22 cellular contexts compared by ENCODE assay signal in genomic region chr3:7737263-7737662, GRCh38.
DNase-seq lines count a peak whose midpoint lies in the region; ATAC-seq, FAIRE-seq and TF ChIP-seq lines count a peak whose summit lies in the region.
"Had no signal": no experiment of that assay in that cellular context is flagged by ENCODE, and none has a peak within 500 bp of the region (broad histone marks: within the 10 kb centered on the region; RNA-seq: fewer than 3 reads in every experiment).

No MANE protein-coding gene starts in this region.

- FAIRE-seq in A549 (lab: Jason Lieb, UNC), result no peak
- no peak for FAIRE-seq in H1 (lab: Jason Lieb, UNC)
- FAIRE-seq: A204.1, D721Med, G401.6, GM12891, GM19239 had no signal

- dilution Hi-C loops in IMR-90 (cut with HindIII; ENCODE audit: low sequenced_read_pairs, unreplicated experiment), result no loop called here

- in situ Hi-C loops in IMR-90 (cut with MboI; ENCODE audit: low sequenced_read_pairs), result no loop called here

- no peak overlapping the region for H3K27ac Mint-ChIP-seq in activated CD8-positive, alpha-beta memory T cell treated with anti-CD3 and anti-CD28 coated beads, Interleukin-2, amount 10 ng/mL, durations not matched to agents 7 days and 5 days
- H3K27ac Mint-ChIP-seq: B cell; CD4-positive, alpha-beta T cell; CD8-positive, alpha-beta T cell had no signal

- H3K9me3 ChIP-seq in A549, result no peaks in the 10 kb centered on the region
- H3K9me3 ChIP-seq in IMR-90 (ENCODE audit: control insufficient read depth, insufficient read depth, low read length), result peaks cover 7% of the 10 kb centered on the region; the same call in 1 of the 2 replicates
- H3K9me3 ChIP-seq in H1 (ENCODE audit: insufficient read depth in 2 of 2, low read depth in 1 of 2, low read length in 1 of 2), result no peaks in the 10 kb centered on the region
- H3K9me3 ChIP-seq: BLaER1 treated with 17β-estradiol and CSF1 and Interleukin-3, amounts not matched to agents 10 nM and 100 nM; Caco-2 had no signal

- no peak for TF ChIP-seq EP300 in A549 (IDR thresholded peaks at IDR 0.05)
- no peak for TF ChIP-seq EP300 in H1 (IDR thresholded peaks at IDR 0.05; ENCODE audit: borderline replicate concordance in 1 of 2, low read depth in 2 of 2, low read length in 2 of 2)

- no peak overlapping the region for H2BK5ac ChIP-seq in IMR-90 (ENCODE audit: low read depth, low read length, poor library complexity, severe bottlenecking)
- H2BK5ac ChIP-seq in H1 (ENCODE audit: low read depth, low read length), result no peak overlapping the region

- H3K27me3 Mint-ChIP-seq in activated CD8-positive, alpha-beta memory T cell treated with anti-CD3 and anti-CD28 coated beads, Interleukin-2, amount 10 ng/mL, durations not matched to agents 7 days and 5 days, result no peaks in the 10 kb centered on the region
- H3K27me3 Mint-ChIP-seq: B cell; CD4-positive, alpha-beta T cell had no signal

- no peaks in the 10 kb centered on the region for H3K4me1 ChIP-seq in A549
- no peaks in the 10 kb centered on the region for H3K4me1 ChIP-seq in IMR-90 (ENCODE audit: control insufficient read depth, insufficient read depth, low read length)
- no peaks in the 10 kb centered on the region for H3K4me1 ChIP-seq in H1 (replicated peaks in 1 of 4; ENCODE audit: control insufficient read depth in 3 of 4, insufficient read depth in 4 of 4, low read length in 3 of 4)
- H3K4me1 ChIP-seq: BLaER1 treated with 17β-estradiol and CSF1 and Interleukin-3, amounts not matched to agents 10 nM and 100 nM; Caco-2 had no signal

- no peaks in the 10 kb centered on the region for H3K36me3 Mint-ChIP-seq in activated CD8-positive, alpha-beta memory T cell treated with anti-CD3 and anti-CD28 coated beads, Interleukin-2, amount 10 ng/mL, durations not matched to agents 7 days and 5 days
- H3K36me3 Mint-ChIP-seq: CD8-positive, alpha-beta T cell had no signal

- H3K79me1 ChIP-seq in IMR-90 (ENCODE audit: low read depth in 1 of 2, low read length in 2 of 2) (no peaks in the 10 kb centered on the region), H1 (ENCODE audit: low read depth, low read length) (no peaks in the 10 kb centered on the region)

- H3K56ac ChIP-seq in IMR-90 (ENCODE audit: extremely low read depth, insufficient read depth, low read length) (no peak overlapping the region), H1 (replicated peaks; ENCODE audit: insufficient read length, low read depth, low read length) (no peak overlapping the region)

- ATAC-seq in A549 (no peak), IMR-90 (ENCODE audit: low read depth) (no peak), GM19324 (IDR thresholded peaks at IDR 0.05; ENCODE audit: low FRiP score, unreplicated experiment) (no peak)
- no peak for ATAC-seq in activated CD8-positive, alpha-beta memory T cell treated with anti-CD3 and anti-CD28 coated beads, Interleukin-2, amount 10 ng/mL, durations not matched to agents 7 days and 5 days
- ATAC-seq: CD8-positive, alpha-beta T cell had no signal

- no peak overlapping the region for H2AFZ ChIP-seq in IMR-90 (replicated peaks; ENCODE audit: low read length, poor library complexity)
- H2AFZ ChIP-seq in H1 (ENCODE audit: low read length), result no peak overlapping the region

- H3K18ac ChIP-seq in IMR-90 (ENCODE audit: low read depth, low read length) (no peak overlapping the region), H1 (ENCODE audit: extremely low read depth, low read length) (no peak overlapping the region)

- no TSS peak for BruUV-seq in IMR-90 (replicated peaks; lab: Mats Ljungman, UMichigan)

- CTCF ChIA-PET in A549 (lab: Yijun Ruan, JAX) (no interaction called here), IMR-90 (lab: Yijun Ruan, JAX) (no interaction called here), H1 (lab: Charles Lee; ENCODE audit: partially characterized antibody) (interaction anchor here (1.2 kb wide), 1 partner anchor 34 kb away, joined by 3 read pairs; no protein-coding TSS in a partner anchor)
- CTCF ChIA-PET in activated CD8-positive, alpha-beta memory T cell treated with anti-CD3 and anti-CD28 coated beads, Interleukin-2, amount 10 ng/mL, durations not matched to agents 7 days and 5 days (lab: Charles Lee), result no interaction called here

- H2BK15ac ChIP-seq in IMR-90 (ENCODE audit: low read depth, low read length) (no peak overlapping the region), H1 (ENCODE audit: low read length) (no peak overlapping the region)

- intact Hi-C loops in IMR-90 (cut with micrococcal nuclease), result no loop called here

- no peak overlapping the region for H2BK20ac ChIP-seq in IMR-90 (ENCODE audit: low read depth, low read length)
- no peak overlapping the region for H2BK20ac ChIP-seq in H1 (ENCODE audit: low read length)

- no peaks in the 10 kb centered on the region for H3K4me1 Mint-ChIP-seq in activated CD8-positive, alpha-beta memory T cell treated with anti-CD3 and anti-CD28 coated beads, Interleukin-2, amount 10 ng/mL, durations not matched to agents 7 days and 5 days
- H3K4me1 Mint-ChIP-seq: B cell had no signal

- no peaks in the 10 kb centered on the region for H3K27me3 ChIP-seq in IMR-90 (ENCODE audit: control insufficient read depth, insufficient read depth, low read length)
- peaks cover 0 to 1% (median 0%) of the 10 kb centered on the region in 4 experiments; a peak in 1 of 7 replicates for H3K27me3 ChIP-seq in H1 (replicated peaks in 1 of 4; ENCODE audit: control insufficient read depth in 3 of 4, extremely low read depth in 1 of 4, insufficient read depth in 3 of 4, low read length in 3 of 4)
- H3K27me3 ChIP-seq: BLaER1 treated with 17β-estradiol and CSF1 and Interleukin-3, amounts not matched to agents 10 nM and 100 nM had no signal

- DNase-seq in A549 (ENCODE audit: low read depth in 1 of 2, low spot score in 1 of 2), result no peak
- no peak for DNase-seq in IMR-90
- no peak for DNase-seq in H1 (ENCODE audit: low read depth in 1 of 2, low spot score in 2 of 2)
- no peak for DNase-seq in activated naive CD4-positive, alpha-beta T cell treated with anti-CD3 and anti-CD28 coated beads, Interleukin-2, amount 50 U/mL, for 16 hours
- DNase-seq in activated CD8-positive, alpha-beta memory T cell treated with anti-CD3 and anti-CD28 coated beads, Interleukin-2, amount 10 ng/mL, durations not matched to agents 7 days and 5 days, result no peak
- DNase-seq: 8988T; AML-193; Caco-2; Calu3; CD4-positive, alpha-beta T cell; CD8-positive, alpha-beta T cell; DMS79 treated with DMSO at 0.1 percent for 48 hours; GF-D8 had no signal

- TF ChIP-seq CTCF in A549 (IDR thresholded peaks at IDR 0.05) (no peak), IMR-90 (conservative IDR thresholded peaks at IDR 0.05; ENCODE audit: low read depth, low read length) (no peak), H1 (IDR thresholded peaks at IDR 0.05; ENCODE audit: control extremely low read depth in 1 of 3, insufficient read depth in 1 of 3, low read depth in 1 of 3, low read length in 3 of 3) (no peak)

- H3K4me3 Mint-ChIP-seq in activated CD8-positive, alpha-beta memory T cell treated with anti-CD3 and anti-CD28 coated beads, Interleukin-2, amount 10 ng/mL, durations not matched to agents 7 days and 5 days, result no peak overlapping the region
- H3K4me3 Mint-ChIP-seq: B cell; CD4-positive, alpha-beta T cell; CD8-positive, alpha-beta T cell had no signal

- no peak overlapping the region for H3K27ac ChIP-seq in A549
- H3K27ac ChIP-seq in IMR-90 (ENCODE audit: insufficient read depth, low read length), result no peak overlapping the region
- no peak overlapping the region for H3K27ac ChIP-seq in H1 (ENCODE audit: low read depth, low read length)
- H3K27ac ChIP-seq: BLaER1 treated with 17β-estradiol and CSF1 and Interleukin-3, amounts not matched to agents 10 nM and 100 nM; C4-2B had no signal

- TF ChIP-seq RAD21 in A549 (conservative IDR thresholded peaks at IDR 0.05 in 1 of 2, IDR thresholded peaks at IDR 0.05 in 1 of 2) (no peak), IMR-90 (IDR thresholded peaks at IDR 0.05; ENCODE audit: low read length) (no peak), H1 (IDR thresholded peaks at IDR 0.05 in 1 of 2, conservative IDR thresholded peaks at IDR 0.05 in 1 of 2; ENCODE audit: low read depth in 2 of 2, low read length in 2 of 2) (no peak)

- no peak overlapping the region for H3K14ac ChIP-seq in IMR-90 (replicated peaks; ENCODE audit: low read depth, low read length)
- no peak overlapping the region for H3K14ac ChIP-seq in H1 (ENCODE audit: insufficient read length)

- TF ChIP-seq POLR2A in A549 (IDR thresholded peaks at IDR 0.05; ENCODE audit: low read length) (no peak), IMR-90 (IDR thresholded peaks at IDR 0.05; ENCODE audit: low read depth, low read length) (no peak), H1 (IDR thresholded peaks at IDR 0.05; ENCODE audit: control extremely low read depth in 1 of 2, low read depth in 2 of 2, low read length in 2 of 2) (no peak)

- no peaks in the 10 kb centered on the region for H3K36me3 ChIP-seq in IMR-90 (ENCODE audit: control insufficient read depth, insufficient read depth, low read length)
- no peaks in the 10 kb centered on the region for H3K36me3 ChIP-seq in H1 (ENCODE audit: control insufficient read depth in 2 of 4, insufficient read depth in 4 of 4, low read length in 3 of 4)
- H3K36me3 ChIP-seq: BLaER1 treated with 17β-estradiol and CSF1 and Interleukin-3, amounts not matched to agents 10 nM and 100 nM had no signal

- H3K4me3 ChIP-seq in A549 (no peak overlapping the region), IMR-90 (ENCODE audit: insufficient read depth, low read depth, low read length) (no peak overlapping the region), H1 (ENCODE audit: extremely low read depth in 1 of 4, insufficient read depth in 2 of 4, low read depth in 3 of 4, low read length in 4 of 4) (no peak overlapping the region)
- H3K4me3 ChIP-seq: BLaER1 treated with 17β-estradiol and CSF1 and Interleukin-3, amounts not matched to agents 10 nM and 100 nM had no signal

- H3K9me3 Mint-ChIP-seq in activated CD8-positive, alpha-beta memory T cell treated with anti-CD3 and anti-CD28 coated beads, Interleukin-2, amount 10 ng/mL, durations not matched to agents 7 days and 5 days (ENCODE audit: low read depth), result no peaks in the 10 kb centered on the region
- H3K9me3 Mint-ChIP-seq: CD4-positive, alpha-beta T cell; CD8-positive, alpha-beta T cell had no signal

- no peak overlapping the region for H2BK12ac ChIP-seq in H1 (ENCODE audit: low read depth, low read length)

- no peak overlapping the region for H4K5ac ChIP-seq in IMR-90 (ENCODE audit: low read depth, low read length)
- no peak overlapping the region for H4K5ac ChIP-seq in H1 (ENCODE audit: insufficient read length, low read depth, low read length)

- H2BK120ac ChIP-seq in IMR-90 (ENCODE audit: low read depth, low read length) (no peak overlapping the region), H1 (replicated peaks; ENCODE audit: low read depth, low read length) (no peak overlapping the region)

- H4K20me1 ChIP-seq in IMR-90 (ENCODE audit: insufficient read depth, low read length) (no peaks in the 10 kb centered on the region), H1 (replicated peaks in 1 of 2; ENCODE audit: control insufficient read depth in 1 of 2, insufficient read depth in 2 of 2, low read length in 2 of 2) (no peaks in the 10 kb centered on the region)
- H4K20me1 ChIP-seq: BLaER1 treated with 17β-estradiol and CSF1 and Interleukin-3, amounts not matched to agents 10 nM and 100 nM had no signal

- no peak overlapping the region for H2AK9ac ChIP-seq in IMR-90 (replicated peaks; ENCODE audit: low read depth, low read length, poor library complexity)

- H4K91ac ChIP-seq in IMR-90 (ENCODE audit: insufficient read depth, low read depth, low read length) (no peak overlapping the region), H1 (replicated peaks; ENCODE audit: insufficient read length, low read length) (no peak overlapping the region)

- H4K8ac ChIP-seq in IMR-90 (ENCODE audit: low read depth in 2 of 2, low read length in 2 of 2), result no peak overlapping the region
- H4K8ac ChIP-seq in H1 (ENCODE audit: extremely low read depth, insufficient read depth, low read length), result no peak overlapping the region

- no peaks in the 10 kb centered on the region for H3K9me1 ChIP-seq in IMR-90 (ENCODE audit: insufficient read depth, low read length)

- H2AK5ac ChIP-seq in IMR-90 (ENCODE audit: low read depth, low read length) (no peak overlapping the region), H1 (ENCODE audit: low read depth, low read length) (no peak overlapping the region)

- H3K4ac ChIP-seq in IMR-90 (ENCODE audit: low read depth, low read length) (no peak overlapping the region), H1 (replicated peaks; ENCODE audit: insufficient read length, low read depth, low read length) (no peak overlapping the region)

- H3K9ac ChIP-seq in IMR-90 (ENCODE audit: low read depth, low read length) (no peak overlapping the region), H1 (replicated peaks in 1 of 4; ENCODE audit: extremely low read depth in 1 of 4, low read depth in 3 of 4, low read length in 3 of 4) (no peak overlapping the region)
- H3K9ac ChIP-seq: BLaER1 treated with 17β-estradiol and CSF1 and Interleukin-3, amounts not matched to agents 10 nM and 100 nM had no signal

- POLR2A ChIA-PET in A549 (lab: Yijun Ruan, JAX) (no interaction called here), IMR-90 (lab: Charles Lee; ENCODE audit: unreplicated experiment) (no interaction called here), H1 (lab: Charles Lee; ENCODE audit: partially characterized antibody) (no interaction called here)

- H3K4me2 ChIP-seq in A549 (no peak overlapping the region), IMR-90 (ENCODE audit: low read depth, low read length) (no peak overlapping the region), H1 (ENCODE audit: insufficient read depth in 1 of 2, low read depth in 2 of 2, low read length in 2 of 2) (no peak overlapping the region)
- H3K4me2 ChIP-seq: BLaER1 treated with 17β-estradiol and CSF1 and Interleukin-3, amounts not matched to agents 10 nM and 100 nM had no signal

- no peaks in the 10 kb centered on the region for H3K79me2 ChIP-seq in H1 (ENCODE audit: control insufficient read depth in 1 of 2, insufficient read depth in 2 of 2, low read length in 2 of 2)

- H3K23me2 ChIP-seq in H1 (ENCODE audit: low read depth, low read length), result no peaks in the 10 kb centered on the region

- 100% methylated on average over 1 of the region's 1 CpG for WGBS in A549 (ENCODE audit: missing lambda C conversion rate)
- no CpG with 5 or more reads among the region's 1 CpG for WGBS in IMR-90 (ENCODE audit: extremely low coverage in 2 of 2, insufficient read length in 1 of 2), 2 experiments
- WGBS in H1 (ENCODE audit: extremely low coverage in 1 of 2, insufficient coverage in 1 of 2, insufficient read length in 1 of 2, insufficient replicate concordance in 2 of 2, low coverage in 1 of 2, low lambda C conversion rate in 2 of 2, missing lambda C conversion rate in 1 of 2), 2 experiments, result 100% methylated on average over 1 of the region's 1 CpG; no CpG with 5 or more reads in 1 of the 2 experiments

- H3K23ac ChIP-seq in IMR-90 (ENCODE audit: low read depth, low read length) (no peak overlapping the region), H1 (ENCODE audit: insufficient read length) (no peak overlapping the region)

Comparison
In these comparisons a context has a peak if more than half of its experiments do, and no peak if none do; other contexts are left out.
1. Of the 18 proteins assayed by ChIP-seq in both H1 and A549: peak only in H1: none; only in A549: none; in both: CEBPB; in neither: 17.